1 cellular context compared by ENCODE assay signal in the genomic region with DNA sequence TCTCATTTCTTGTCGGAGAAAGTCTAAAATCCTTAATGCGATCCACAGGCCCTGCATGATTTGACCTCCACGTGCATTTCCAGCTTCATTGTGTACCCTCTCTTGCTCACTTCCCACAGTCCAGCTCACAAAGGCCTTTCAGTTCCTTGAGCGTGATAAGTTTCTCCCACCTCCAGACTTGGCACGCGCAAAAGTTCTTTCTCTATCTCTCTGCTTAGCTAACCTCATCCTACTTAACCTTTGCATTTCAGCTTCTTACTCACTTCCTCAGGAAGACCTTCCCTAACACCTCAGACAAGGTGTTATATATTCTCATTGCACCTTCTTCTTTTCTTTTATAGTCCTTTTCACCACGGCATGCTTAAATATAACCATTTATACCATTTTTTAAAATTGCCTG.
TF ChIP-seq lines count a peak whose summit lies in the region.

No MANE protein-coding gene starts in this region.

TF ChIP-seq in GM23338, 12 proteins besides CTCF, POLR2A, EP300 and RAD21:
- no peak for TF ChIP-seq POLR2AphosphoS5 (IDR thresholded peaks at IDR 0.05; ENCODE audit: low read depth)
- no peak for TF ChIP-seq EZH2 (IDR thresholded peaks at IDR 0.05; ENCODE audit: low read depth, unreplicated experiment)
TF ChIP-seq in GM23338: peak in this region for 0.
